ENCODE assay signal across 9 cellular contexts in genomic region chrX:71540801-71541545, GRCh38. TPM values are rescaled to one million over a fixed set of nuclear protein-coding genes. Genes with fewer than 3 reads are reported as not detected.
DNase-seq lines count a peak whose midpoint lies in the region; ATAC-seq and TF ChIP-seq lines count a peak whose summit lies in the region.
"Had no signal": no experiment of that assay in that cellular context is flagged by ENCODE, and none has a peak within 500 bp of the region (broad histone marks: within the 10 kb centered on the region; RNA-seq: fewer than 3 reads in every experiment).

No MANE protein-coding gene starts in this region.

- H3K27ac Mint-ChIP-seq in CD8-positive, alpha-beta T cell: peak overlapping the region; percentile 80
- H3K27ac Mint-ChIP-seq in central memory CD8-positive, alpha-beta T cell (ENCODE audit: low read depth): peak overlapping the region; percentile 59

- H3K27ac ChIP-seq in CD8-positive, alpha-beta T cell (ENCODE audit: low read depth, low read length): no peak overlapping the region

- no peak for TF ChIP-seq CTCF in CD8-positive, alpha-beta T cell (IDR thresholded peaks at IDR 0.05)

- peak overlapping the region; percentile 22 for H3K4me3 ChIP-seq in CD8-positive, alpha-beta T cell (ENCODE audit: low read depth, low read length)

- DNase-seq in CD8-positive, alpha-beta T cell: no peak
- no peak for DNase-seq in central memory CD8-positive, alpha-beta T cell (ENCODE audit: low spot score in 2 of 2)
- DNase-seq in SW 1271 (lab: John Stamatoyannopoulos, UW) (no peak), D341Med (ENCODE audit: low spot score) (no peak), NCI-H187 treated with DMSO at 0.1 percent for 48 hours (lab: John Stamatoyannopoulos, UW) (no peak), LoVo (ENCODE audit: low spot score) (no peak)

- H3K36me3 ChIP-seq in CD8-positive, alpha-beta T cell (ENCODE audit: insufficient read depth, low read length): peaks cover 9% of the 10 kb centered on the region

- POLR2A ChIA-PET in CD8-positive, alpha-beta T cell (lab: Charles Lee): no interaction called here

- peaks cover 71% of the 10 kb centered on the region for H3K4me1 Mint-ChIP-seq in CD8-positive, alpha-beta T cell (ENCODE audit: low read depth)
- H3K4me1 Mint-ChIP-seq in central memory CD8-positive, alpha-beta T cell: peaks cover 43% of the 10 kb centered on the region

- H3K9me3 Mint-ChIP-seq in CD8-positive, alpha-beta T cell: no peaks in the 10 kb centered on the region
- no peaks in the 10 kb centered on the region for H3K9me3 Mint-ChIP-seq in central memory CD8-positive, alpha-beta T cell

- H3K36me3 Mint-ChIP-seq in CD8-positive, alpha-beta T cell: peaks cover 77% of the 10 kb centered on the region
- H3K36me3 Mint-ChIP-seq in central memory CD8-positive, alpha-beta T cell (ENCODE audit: insufficient read depth): peaks cover 58% of the 10 kb centered on the region

- peak overlapping the region; percentile 70 for H3K4me3 Mint-ChIP-seq in CD8-positive, alpha-beta T cell
- H3K4me3 Mint-ChIP-seq in central memory CD8-positive, alpha-beta T cell: peak overlapping the region; percentile 71

- H3K9me3 ChIP-seq in CD8-positive, alpha-beta T cell (ENCODE audit: low read length): no peaks in the 10 kb centered on the region

- no peaks in the 10 kb centered on the region for H3K27me3 Mint-ChIP-seq in CD8-positive, alpha-beta T cell (ENCODE audit: low read depth)
- H3K27me3 Mint-ChIP-seq in central memory CD8-positive, alpha-beta T cell: no peaks in the 10 kb centered on the region

- no peaks in the 10 kb centered on the region for H3K27me3 ChIP-seq in CD8-positive, alpha-beta T cell (ENCODE audit: insufficient read depth, low read length)

- H3K4me1 ChIP-seq in CD8-positive, alpha-beta T cell (ENCODE audit: insufficient read depth, low read length): peaks cover 72% of the 10 kb centered on the region

- intact Hi-C loops in CD8-positive, alpha-beta T cell (cut with DNase I, micrococcal nuclease): no loop called here

- CTCF ChIA-PET in CD8-positive, alpha-beta T cell (lab: Charles Lee): interaction anchor here (0.6 kb wide), 1 partner anchor 569 kb away, joined by 3 read pairs; no protein-coding TSS in a partner anchor

- peak; percentile 42 for ATAC-seq in CD8-positive, alpha-beta T cell
- ATAC-seq in GM19463 (IDR thresholded peaks at IDR 0.05; ENCODE audit: unreplicated experiment) (peak; percentile 69), HG03565 (IDR thresholded peaks at IDR 0.05; ENCODE audit: unreplicated experiment) (peak; percentile 76)
- ATAC-seq in central memory CD8-positive, alpha-beta T cell (replicated peaks; ENCODE audit: extremely low read depth, poor library complexity, severe bottlenecking): peak; percentile 47
- ATAC-seq: HCT116 had no signal

RNA-seq across cellular contexts. Expression of gene OGT, which starts 8.1 kb away (rescaled TPM):
- 100 to 1,000 TPM; 295 to 297 TPM for total RNA-seq in CD8-positive, alpha-beta T cell

RNA-seq across cellular contexts. Expression of gene GCNA, which starts 37.3 kb away (rescaled TPM):
- total RNA-seq in CD8-positive, alpha-beta T cell: 1 to 10 TPM; 2.5 to 3.9 TPM
